15 cellular contexts compared by ENCODE assay signal in genomic region chr4:34046580-34046979, GRCh38.
DNase-seq lines count a peak whose midpoint lies in the region; TF ChIP-seq lines count a peak whose summit lies in the region.
"Had no signal": no experiment of that assay in that cellular context is flagged by ENCODE, and none has a peak within 500 bp of the region (broad histone marks: within the 10 kb centered on the region; RNA-seq: fewer than 3 reads in every experiment).

No MANE protein-coding gene starts in this region.

- TF ChIP-seq CTCF in AG09319 (IDR thresholded peaks at IDR 0.05; ENCODE audit: low read depth, low read length) (no peak), HFF-Myc (IDR thresholded peaks at IDR 0.05; ENCODE audit: low read depth, low read length, missing control alignments) (no peak), fibroblast of pulmonary artery (IDR thresholded peaks at IDR 0.05; ENCODE audit: low read length, missing control alignments) (no peak), WERI-Rb-1 (IDR thresholded peaks at IDR 0.05; ENCODE audit: low read depth, low read length) (no peak)

- H3K27me3 ChIP-seq in WERI-Rb-1 (ENCODE audit: insufficient read depth, low read depth, severe bottlenecking): no peaks in the 10 kb centered on the region
- H3K27me3 ChIP-seq: BLaER1 had no signal

- H3K4me3 ChIP-seq in HFF-Myc (replicated peaks; ENCODE audit: low read depth, low read length) (no peak overlapping the region), fibroblast of pulmonary artery (replicated peaks; ENCODE audit: low read depth, low read length) (no peak overlapping the region), WERI-Rb-1 (ENCODE audit: low read depth, low read length) (no peak overlapping the region)
- H3K4me3 ChIP-seq: BLaER1, coronary artery, psoas muscle had no signal

- no peaks in the 10 kb centered on the region for H3K9me3 ChIP-seq in WERI-Rb-1 (ENCODE audit: severe bottlenecking)
- H3K9me3 ChIP-seq: BLaER1, psoas muscle had no signal

- DNase-seq in AG09319 (ENCODE audit: extremely low read depth, low read depth) (peak; percentile 16), HFF-Myc (ENCODE audit: extremely low read depth, low read depth) (peak; percentile 24), RKO (ENCODE audit: low spot score) (peak; percentile 57), fibroblast of pulmonary artery (ENCODE audit: low read depth) (peak; percentile 81), NOMO-1 treated with DMSO at 0.1 percent for 48 hours (lab: John Stamatoyannopoulos, UW; ENCODE audit: unreplicated experiment) (no peak), iPS-NIHi11 (ENCODE audit: low spot score) (no peak), UCSD-AML1 (lab: John Stamatoyannopoulos, UW; ENCODE audit: unreplicated experiment) (no peak), WERI-Rb-1 (no peak)
- DNase-seq: activated B cell treated with CpG ODN at 0.5 μM for 24 hours, GDM1, head of caudate nucleus, NCI-H2029 treated with DMSO at 0.1 percent for 48 hours, psoas muscle had no signal

- no peaks in the 10 kb centered on the region for H3K36me3 ChIP-seq in WERI-Rb-1
- H3K36me3 ChIP-seq: BLaER1 had no signal

- H3K27ac ChIP-seq in WERI-Rb-1: no peak overlapping the region
- H3K27ac ChIP-seq: BLaER1, coronary artery, psoas muscle had no signal

Comparison
In these comparisons a context has a peak if more than half of its experiments do, and no peak if none do; other contexts are left out.
1. DNase-seq: peak in AG09319 (single experiment), HFF-Myc (single experiment), RKO (single experiment) and fibroblast of pulmonary artery (single experiment); none in NOMO-1 treated with DMSO at 0.1 percent for 48 hours (single experiment), iPS-NIHi11 (single experiment), UCSD-AML1 (single experiment) and WERI-Rb-1 (single experiment).